2 cellular contexts compared by ENCODE assay signal in the genomic region with DNA sequence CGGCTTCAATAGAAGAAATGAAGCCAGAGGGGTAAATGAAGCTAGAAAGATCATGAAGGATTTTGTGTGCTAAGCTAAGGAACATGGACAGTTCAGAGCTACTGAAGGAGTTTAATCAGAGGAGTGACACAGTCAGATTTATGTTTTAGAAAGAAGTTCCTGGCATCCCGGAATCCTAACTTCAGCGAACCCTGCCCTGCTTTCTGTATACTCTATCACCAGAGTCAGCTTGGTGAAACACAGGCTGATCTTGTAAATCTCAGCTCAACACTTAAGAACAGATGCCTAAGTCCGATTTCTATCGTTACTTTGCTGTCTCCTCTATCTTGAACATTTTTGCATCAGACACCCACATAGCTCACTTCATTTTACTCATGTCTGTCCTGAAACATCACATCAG.
A peak's percentile ranks its signal among the peaks of the same experiment; 100 is the strongest.
TF ChIP-seq lines count a peak whose summit lies in the region.

No MANE protein-coding gene starts in this region.

TF ChIP-seq in HepG2, 621 proteins besides CTCF, POLR2A, EP300 and RAD21 (continued from another document):
- TF ChIP-seq, protein P1, sequence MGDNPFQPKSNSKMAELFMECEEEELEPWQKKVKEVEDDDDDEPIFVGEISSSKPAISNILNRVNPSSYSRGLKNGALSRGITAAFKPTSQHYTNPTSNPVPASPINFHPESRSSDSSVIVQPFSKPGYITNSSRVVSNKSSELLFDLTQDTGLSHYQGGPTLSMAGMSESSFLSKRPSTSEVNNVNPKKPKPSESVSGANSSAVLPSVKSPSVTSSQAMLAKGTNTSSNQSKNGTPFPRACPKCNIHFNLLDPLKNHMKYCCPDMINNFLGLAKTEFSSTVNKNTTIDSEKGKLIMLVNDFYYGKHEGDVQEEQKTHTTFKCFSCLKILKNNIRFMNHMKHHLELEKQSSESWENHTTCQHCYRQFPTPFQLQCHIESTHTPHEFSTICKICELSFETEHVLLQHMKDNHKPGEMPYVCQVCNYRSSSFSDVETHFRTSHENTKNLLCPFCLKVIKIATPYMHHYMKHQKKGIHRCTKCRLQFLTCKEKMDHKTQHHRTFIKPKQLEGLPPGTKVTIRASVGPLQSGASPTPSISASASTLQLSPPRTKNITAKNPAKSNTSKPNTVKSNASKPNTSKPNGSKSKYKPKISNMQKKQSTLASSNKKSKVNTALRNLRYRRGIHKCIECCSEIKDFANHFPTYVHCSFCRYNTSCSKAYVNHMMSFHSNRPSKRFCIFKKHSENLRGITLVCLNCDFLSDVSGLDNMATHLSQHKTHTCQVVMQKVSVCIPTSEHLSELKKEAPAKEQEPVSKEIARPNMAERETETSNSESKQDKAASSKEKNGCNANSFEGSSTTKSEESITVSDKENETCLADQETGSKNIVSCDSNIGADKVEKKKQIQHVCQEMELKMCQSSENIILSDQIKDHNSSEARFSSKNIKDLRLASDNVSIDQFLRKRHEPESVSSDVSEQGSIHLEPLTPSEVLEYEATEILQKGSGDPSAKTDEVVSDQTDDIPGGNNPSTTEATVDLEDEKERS (CRISPR knock-in tag; IDR thresholded peaks at IDR 0.05), result 0 out of 2 replicates have a peak, but pooled peaks have one; percentile 14
- TF ChIP-seq ISX (CRISPR knock-in tag; conservative IDR thresholded peaks at IDR 0.05), result no peak

TF ChIP-seq in SK-N-SH treated with all-trans-retinoic acid at 6 μM for 48 hours, 23 proteins besides CTCF, POLR2A, EP300 and RAD21:
- TF ChIP-seq, protein P2, sequence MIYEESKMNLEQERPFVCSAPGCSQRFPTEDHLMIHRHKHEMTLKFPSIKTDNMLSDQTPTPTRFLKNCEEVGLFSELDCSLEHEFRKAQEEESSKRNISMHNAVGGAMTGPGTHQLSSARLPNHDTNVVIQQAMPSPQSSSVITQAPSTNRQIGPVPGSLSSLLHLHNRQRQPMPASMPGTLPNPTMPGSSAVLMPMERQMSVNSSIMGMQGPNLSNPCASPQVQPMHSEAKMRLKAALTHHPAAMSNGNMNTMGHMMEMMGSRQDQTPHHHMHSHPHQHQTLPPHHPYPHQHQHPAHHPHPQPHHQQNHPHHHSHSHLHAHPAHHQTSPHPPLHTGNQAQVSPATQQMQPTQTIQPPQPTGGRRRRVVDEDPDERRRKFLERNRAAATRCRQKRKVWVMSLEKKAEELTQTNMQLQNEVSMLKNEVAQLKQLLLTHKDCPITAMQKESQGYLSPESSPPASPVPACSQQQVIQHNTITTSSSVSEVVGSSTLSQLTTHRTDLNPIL (CRISPR knock-in tag; IDR thresholded peaks at IDR 0.05; ENCODE audit: low read depth), result no peak
- TF ChIP-seq TOX (CRISPR knock-in tag; IDR thresholded peaks at IDR 0.05; ENCODE audit: borderline replicate concordance) (no peak), TCF4 (CRISPR knock-in tag; IDR thresholded peaks at IDR 0.05; ENCODE audit: borderline replicate concordance) (no peak), RARB (CRISPR knock-in tag; IDR thresholded peaks at IDR 0.05) (no peak), ZNF70 (CRISPR knock-in tag; IDR thresholded peaks at IDR 0.05) (no peak), OSR1 (CRISPR knock-in tag; IDR thresholded peaks at IDR 0.05) (no peak), BACH2 (CRISPR knock-in tag; IDR thresholded peaks at IDR 0.05; ENCODE audit: borderline replicate concordance) (no peak), SNAI2 (CRISPR knock-in tag; IDR thresholded peaks at IDR 0.05) (no peak), ISL1 (CRISPR knock-in tag; IDR thresholded peaks at IDR 0.05) (no peak), PPARA (CRISPR knock-in tag; IDR thresholded peaks at IDR 0.05; ENCODE audit: borderline replicate concordance) (no peak)
- TF ChIP-seq, protein P3, sequence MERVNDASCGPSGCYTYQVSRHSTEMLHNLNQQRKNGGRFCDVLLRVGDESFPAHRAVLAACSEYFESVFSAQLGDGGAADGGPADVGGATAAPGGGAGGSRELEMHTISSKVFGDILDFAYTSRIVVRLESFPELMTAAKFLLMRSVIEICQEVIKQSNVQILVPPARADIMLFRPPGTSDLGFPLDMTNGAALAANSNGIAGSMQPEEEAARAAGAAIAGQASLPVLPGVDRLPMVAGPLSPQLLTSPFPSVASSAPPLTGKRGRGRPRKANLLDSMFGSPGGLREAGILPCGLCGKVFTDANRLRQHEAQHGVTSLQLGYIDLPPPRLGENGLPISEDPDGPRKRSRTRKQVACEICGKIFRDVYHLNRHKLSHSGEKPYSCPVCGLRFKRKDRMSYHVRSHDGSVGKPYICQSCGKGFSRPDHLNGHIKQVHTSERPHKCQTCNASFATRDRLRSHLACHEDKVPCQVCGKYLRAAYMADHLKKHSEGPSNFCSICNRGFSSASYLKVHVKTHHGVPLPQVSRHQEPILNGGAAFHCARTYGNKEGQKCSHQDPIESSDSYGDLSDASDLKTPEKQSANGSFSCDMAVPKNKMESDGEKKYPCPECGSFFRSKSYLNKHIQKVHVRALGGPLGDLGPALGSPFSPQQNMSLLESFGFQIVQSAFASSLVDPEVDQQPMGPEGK (CRISPR knock-in tag; IDR thresholded peaks at IDR 0.05; ENCODE audit: borderline replicate concordance), result no peak
- TF ChIP-seq, protein P4, sequence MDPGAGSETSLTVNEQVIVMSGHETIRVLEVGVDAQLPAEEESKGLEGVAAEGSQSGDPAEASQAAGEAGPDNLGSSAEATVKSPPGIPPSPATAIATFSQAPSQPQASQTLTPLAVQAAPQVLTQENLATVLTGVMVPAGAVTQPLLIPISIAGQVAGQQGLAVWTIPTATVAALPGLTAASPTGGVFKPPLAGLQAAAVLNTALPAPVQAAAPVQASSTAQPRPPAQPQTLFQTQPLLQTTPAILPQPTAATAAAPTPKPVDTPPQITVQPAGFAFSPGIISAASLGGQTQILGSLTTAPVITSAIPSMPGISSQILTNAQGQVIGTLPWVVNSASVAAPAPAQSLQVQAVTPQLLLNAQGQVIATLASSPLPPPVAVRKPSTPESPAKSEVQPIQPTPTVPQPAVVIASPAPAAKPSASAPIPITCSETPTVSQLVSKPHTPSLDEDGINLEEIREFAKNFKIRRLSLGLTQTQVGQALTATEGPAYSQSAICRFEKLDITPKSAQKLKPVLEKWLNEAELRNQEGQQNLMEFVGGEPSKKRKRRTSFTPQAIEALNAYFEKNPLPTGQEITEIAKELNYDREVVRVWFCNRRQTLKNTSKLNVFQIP (CRISPR knock-in tag; IDR thresholded peaks at IDR 0.05; ENCODE audit: borderline replicate concordance, low read depth), result no peak
- TF ChIP-seq, protein P5, sequence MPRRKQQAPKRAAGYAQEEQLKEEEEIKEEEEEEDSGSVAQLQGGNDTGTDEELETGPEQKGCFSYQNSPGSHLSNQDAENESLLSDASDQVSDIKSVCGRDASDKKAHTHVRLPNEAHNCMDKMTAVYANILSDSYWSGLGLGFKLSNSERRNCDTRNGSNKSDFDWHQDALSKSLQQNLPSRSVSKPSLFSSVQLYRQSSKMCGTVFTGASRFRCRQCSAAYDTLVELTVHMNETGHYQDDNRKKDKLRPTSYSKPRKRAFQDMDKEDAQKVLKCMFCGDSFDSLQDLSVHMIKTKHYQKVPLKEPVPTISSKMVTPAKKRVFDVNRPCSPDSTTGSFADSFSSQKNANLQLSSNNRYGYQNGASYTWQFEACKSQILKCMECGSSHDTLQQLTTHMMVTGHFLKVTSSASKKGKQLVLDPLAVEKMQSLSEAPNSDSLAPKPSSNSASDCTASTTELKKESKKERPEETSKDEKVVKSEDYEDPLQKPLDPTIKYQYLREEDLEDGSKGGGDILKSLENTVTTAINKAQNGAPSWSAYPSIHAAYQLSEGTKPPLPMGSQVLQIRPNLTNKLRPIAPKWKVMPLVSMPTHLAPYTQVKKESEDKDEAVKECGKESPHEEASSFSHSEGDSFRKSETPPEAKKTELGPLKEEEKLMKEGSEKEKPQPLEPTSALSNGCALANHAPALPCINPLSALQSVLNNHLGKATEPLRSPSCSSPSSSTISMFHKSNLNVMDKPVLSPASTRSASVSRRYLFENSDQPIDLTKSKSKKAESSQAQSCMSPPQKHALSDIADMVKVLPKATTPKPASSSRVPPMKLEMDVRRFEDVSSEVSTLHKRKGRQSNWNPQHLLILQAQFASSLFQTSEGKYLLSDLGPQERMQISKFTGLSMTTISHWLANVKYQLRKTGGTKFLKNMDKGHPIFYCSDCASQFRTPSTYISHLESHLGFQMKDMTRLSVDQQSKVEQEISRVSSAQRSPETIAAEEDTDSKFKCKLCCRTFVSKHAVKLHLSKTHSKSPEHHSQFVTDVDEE (CRISPR knock-in tag; IDR thresholded peaks at IDR 0.05), result no peak
